ENCODE assay signal across 8 cellular contexts in genomic region chr12:57845478-57846284, GRCh38. TPM values are rescaled to one million over a fixed set of nuclear protein-coding genes. Genes with fewer than 3 reads are reported as not detected.
A peak's percentile ranks its signal among the peaks of the same experiment; 100 is the strongest.
DNase-seq lines count a peak whose midpoint lies in the region; ATAC-seq and TF ChIP-seq lines count a peak whose summit lies in the region.

No MANE protein-coding gene starts in this region.

- no peak for TF ChIP-seq CTCF in DOHH2 (IDR thresholded peaks at IDR 0.05; ENCODE audit: low read depth, low read length, poor library complexity, severe bottlenecking)
- no peak for TF ChIP-seq CTCF in kidney epithelial cell (IDR thresholded peaks at IDR 0.05; ENCODE audit: insufficient read depth, low read length, poor library complexity, severe bottlenecking)

- H3K36me3 ChIP-seq in DOHH2 (ENCODE audit: control insufficient read depth, low read length) (peaks cover 7% of the 10 kb centered on the region; the same call in 1 of the 2 replicates), kidney epithelial cell (ENCODE audit: control insufficient read depth, insufficient read depth, low read length) (no peaks in the 10 kb centered on the region)

- peak overlapping the region; percentile 79 for H3K27ac ChIP-seq in DOHH2 (ENCODE audit: low read depth, low read length)

- 0 out of 2 replicates have a peak, but pooled peaks cover 3% of the 10 kb centered on the region for H3F3A ChIP-seq in DOHH2 (ENCODE audit: control insufficient read depth, insufficient read depth)

- peaks cover 57% of the 10 kb centered on the region for H3K4me1 ChIP-seq in DOHH2 (ENCODE audit: control insufficient read depth, low read length)

- in situ Hi-C loops in KBM-7 (cut with MboI; ENCODE audit: low pct_unique_long_range_greater_than_20kb, low sequenced_read_pairs) = no loop called here

- peaks cover 23% of the 10 kb centered on the region for H4K20me1 ChIP-seq in DOHH2 (ENCODE audit: control insufficient read depth, insufficient read depth, low read depth, low read length)

- H3K9me3 ChIP-seq in DOHH2 (ENCODE audit: control insufficient read depth, insufficient read depth, low read length) = no peaks in the 10 kb centered on the region

- H3K79me2 ChIP-seq in DOHH2 (ENCODE audit: control insufficient read depth, low read length) = peaks cover 56% of the 10 kb centered on the region

- H3K27me3 ChIP-seq in DOHH2 (ENCODE audit: control insufficient read depth, low read length) = peaks cover 16% of the 10 kb centered on the region
- no peaks in the 10 kb centered on the region for H3K27me3 ChIP-seq in kidney epithelial cell (ENCODE audit: control insufficient read depth, insufficient read depth, low read length)

- H3K4me3 ChIP-seq in DOHH2 (ENCODE audit: low read length) (peak overlapping the region; percentile 86), kidney epithelial cell (ENCODE audit: low read depth, low read length) (peak overlapping the region; percentile 91)

- peak; percentile 30 for ATAC-seq in GM21619 (IDR thresholded peaks at IDR 0.05; ENCODE audit: unreplicated experiment)

- H3K4me2 ChIP-seq in DOHH2 (ENCODE audit: low read length) = peak overlapping the region; percentile 72

- DNase-seq in KBM-7 = peak; percentile 52
- DNase-seq in activated CD4-positive, CD25-positive, alpha-beta regulatory T cell treated with anti-CD3 and anti-CD28 coated beads, Interleukin-2, amount 50 U/mL, for 72 hours = peak; percentile 66
- peak; percentile 64 for DNase-seq in cerebellar cortex (ENCODE audit: low spot score)
- no peak for DNase-seq in kidney epithelial cell (ENCODE audit: low read depth)
- DNase-seq in stimulated activated CD4-positive, alpha-beta T cell treated with anti-CD3 and anti-CD28 coated beads, Interleukin-1b, Interleukin-23, amount 100 ng/mL, for 4 hours (ENCODE audit: low read depth in 2 of 2) = peak; percentile 38 to 60
- DNase-seq in NCI-H1694 treated with DMSO at 0.1 percent for 48 hours (lab: John Stamatoyannopoulos, UW) = no peak

- no peaks in the 10 kb centered on the region for H3K9me2 ChIP-seq in DOHH2 (replicated peaks; ENCODE audit: control insufficient read depth, low read length)

RNA-seq across cellular contexts. Expression of gene CTDSP2, which starts 0.8 kb away (rescaled TPM):
- total RNA-seq in kidney epithelial cell = 71.2 and 79.1 TPM in 2 replicates

RNA-seq across cellular contexts. Expression of gene AVIL, which starts 27.1 kb away (rescaled TPM):
- 0.17 and 3.0 TPM in 2 replicates for total RNA-seq in kidney epithelial cell

Comparison
In these comparisons a context has a peak if more than half of its experiments do, and no peak if none do; other contexts are left out.
1. DNase-seq: peak in KBM-7 (single experiment), activated CD4-positive, CD25-positive, alpha-beta regulatory T cell treated with anti-CD3 and anti-CD28 coated beads, Interleukin-2, amount 50 U/mL, for 72 hours (single experiment), cerebellar cortex (single experiment) and stimulated activated CD4-positive, alpha-beta T cell treated with anti-CD3 and anti-CD28 coated beads, Interleukin-1b, Interleukin-23, amount 100 ng/mL, for 4 hours (2 of 2); none in kidney epithelial cell (single experiment) and NCI-H1694 treated with DMSO at 0.1 percent for 48 hours (single experiment).